ENCODE assay signal across 28 cellular contexts in genomic region chr15:59074607-59075006, GRCh38. TPM values are rescaled to one million over a fixed set of nuclear protein-coding genes. Genes with fewer than 3 reads are reported as not detected.
DNase-seq lines count a peak whose midpoint lies in the region; ATAC-seq and TF ChIP-seq lines count a peak whose summit lies in the region.
"Had no signal": no experiment of that assay in that cellular context is flagged by ENCODE, and none has a peak within 500 bp of the region (broad histone marks: within the 10 kb centered on the region; RNA-seq: fewer than 3 reads in every experiment).

No MANE protein-coding gene starts in this region.

- H3K4me2 ChIP-seq in H9 (ENCODE audit: insufficient read depth, insufficient read length, low read length), result no peak overlapping the region
- H3K4me2 ChIP-seq: PC-9 had no signal

- no peak overlapping the region for H3K56ac ChIP-seq in H9 (ENCODE audit: insufficient read length, low read depth, low read length)

- no peaks in the 10 kb centered on the region for H3K79me1 ChIP-seq in H9 (ENCODE audit: insufficient read depth, low read depth, low read length, poor library complexity, severe bottlenecking)

- TF ChIP-seq CTCF in H9 (conservative IDR thresholded peaks at IDR 0.05), result no peak

- no peak overlapping the region for H3K9ac ChIP-seq in H9 (ENCODE audit: extremely low read depth, insufficient read length, low read length)

- H3K4ac ChIP-seq in H9 (ENCODE audit: low read depth, low read length), result no peak overlapping the region

- no peak overlapping the region for H3K4me3 Mint-ChIP-seq in activated T-cell treated with anti-CD3 and anti-CD28 coated beads, Interleukin-2, amount 50 U/mL, for 24 hours
- no peak overlapping the region for H3K4me3 Mint-ChIP-seq in activated T-cell treated with anti-CD3 and anti-CD28 coated beads, Interleukin-2, amount 50 U/mL, for 72 hours
- no peak overlapping the region for H3K4me3 Mint-ChIP-seq in H9
- H3K4me3 Mint-ChIP-seq in activated CD8-positive, alpha-beta T cell treated with anti-CD3 and anti-CD28 coated beads, Interleukin-2, amount 10 ng/mL, durations not matched to agents 7 days and 5 days, result no peak overlapping the region
- H3K4me3 Mint-ChIP-seq in stimulated activated memory B cell treated with anti-CD40 and anti-IgM and Interleukin-4, amounts not matched to agents 10 μg/mL and 1 μg/mL and 100 μg/mL, for 72 hours, result no peak overlapping the region
- H3K4me3 Mint-ChIP-seq: naive thymus-derived CD8-positive, alpha-beta T cell had no signal

- peaks cover 80% of the 10 kb centered on the region for H3K36me3 Mint-ChIP-seq in activated T-cell treated with anti-CD3 and anti-CD28 coated beads, Interleukin-2, amount 50 U/mL, for 24 hours (ENCODE audit: low read depth)
- H3K36me3 Mint-ChIP-seq in activated T-cell treated with anti-CD3 and anti-CD28 coated beads, Interleukin-2, amount 50 U/mL, for 72 hours (ENCODE audit: insufficient read depth in 2 of 2), result peaks cover 5 to 10% of the 10 kb centered on the region in 2 donors
- H3K36me3 Mint-ChIP-seq in H9 (ENCODE audit: insufficient read depth in 1 of 3, low read depth in 3 of 3), result peaks cover 29 to 50% (median 46%) of the 10 kb centered on the region in 3 experiments
- peaks cover 55% of the 10 kb centered on the region for H3K36me3 Mint-ChIP-seq in activated CD8-positive, alpha-beta T cell treated with anti-CD3 and anti-CD28 coated beads, Interleukin-2, amount 10 ng/mL, durations not matched to agents 7 days and 5 days (ENCODE audit: low read depth)
- peaks cover 42% of the 10 kb centered on the region for H3K36me3 Mint-ChIP-seq in stimulated activated memory B cell treated with anti-CD40 and anti-IgM and Interleukin-4, amounts not matched to agents 10 μg/mL and 1 μg/mL and 100 μg/mL, for 72 hours

- no peaks in the 10 kb centered on the region for H3K79me2 ChIP-seq in H9 (ENCODE audit: insufficient read depth, low read length)

- no peaks in the 10 kb centered on the region for H3K27me3 Mint-ChIP-seq in activated T-cell treated with anti-CD3 and anti-CD28 coated beads, Interleukin-2, amount 50 U/mL, for 24 hours
- H3K27me3 Mint-ChIP-seq in activated T-cell treated with anti-CD3 and anti-CD28 coated beads, Interleukin-2, amount 50 U/mL, for 72 hours (ENCODE audit: low read depth), result no peaks in the 10 kb centered on the region
- H3K27me3 Mint-ChIP-seq in H9 (ENCODE audit: low read depth), result no peaks in the 10 kb centered on the region
- H3K27me3 Mint-ChIP-seq in activated CD8-positive, alpha-beta T cell treated with anti-CD3 and anti-CD28 coated beads, Interleukin-2, amount 10 ng/mL, durations not matched to agents 7 days and 5 days (ENCODE audit: low read depth), result no peaks in the 10 kb centered on the region
- no peaks in the 10 kb centered on the region for H3K27me3 Mint-ChIP-seq in stimulated activated memory B cell treated with anti-CD40 and anti-IgM and Interleukin-4, amounts not matched to agents 10 μg/mL and 1 μg/mL and 100 μg/mL, for 72 hours
- H3K27me3 Mint-ChIP-seq: naive thymus-derived CD8-positive, alpha-beta T cell had no signal

- no peak overlapping the region for H3K14ac ChIP-seq in H9 (ENCODE audit: insufficient read depth, low read length)

- no CpG with 5 or more reads among the region's 1 CpG for WGBS in H9 (ENCODE audit: extremely low coverage, insufficient read length, low lambda C conversion rate)

- H3K4me1 Mint-ChIP-seq in activated T-cell treated with anti-CD3 and anti-CD28 coated beads, Interleukin-2, amount 50 U/mL, for 24 hours (ENCODE audit: low read depth), result peaks cover 15% of the 10 kb centered on the region
- peaks cover 16% of the 10 kb centered on the region for H3K4me1 Mint-ChIP-seq in activated T-cell treated with anti-CD3 and anti-CD28 coated beads, Interleukin-2, amount 50 U/mL, for 72 hours (ENCODE audit: low read depth)
- H3K4me1 Mint-ChIP-seq in H9, result peaks cover 0 to 2% of the 10 kb centered on the region in 2 experiments; a peak in 2 of 4 replicates
- peaks cover 13% of the 10 kb centered on the region for H3K4me1 Mint-ChIP-seq in activated CD8-positive, alpha-beta T cell treated with anti-CD3 and anti-CD28 coated beads, Interleukin-2, amount 10 ng/mL, durations not matched to agents 7 days and 5 days (ENCODE audit: low read depth)
- no peaks in the 10 kb centered on the region for H3K4me1 Mint-ChIP-seq in stimulated activated memory B cell treated with anti-CD40 and anti-IgM and Interleukin-4, amounts not matched to agents 10 μg/mL and 1 μg/mL and 100 μg/mL, for 72 hours

- no peak overlapping the region for H2AFZ ChIP-seq in H9 (ENCODE audit: low read length)
- H2AFZ ChIP-seq: PC-9 had no signal

- no peak overlapping the region for H2BK5ac ChIP-seq in H9 (ENCODE audit: insufficient read length, low read length)

- no peak overlapping the region for H3T11ph ChIP-seq in H9 (ENCODE audit: low read length)

- H3K18ac ChIP-seq in H9 (ENCODE audit: insufficient read length, low read depth, low read length), result no peak overlapping the region

- no peak overlapping the region for H4K8ac ChIP-seq in H9 (replicated peaks; ENCODE audit: insufficient read length, low read depth, low read length)

- no peak overlapping the region for H2AK5ac ChIP-seq in H9 (ENCODE audit: insufficient read length, low read length)

- no peak overlapping the region for H4K91ac ChIP-seq in H9 (ENCODE audit: insufficient read length, low read depth, low read length)

- H2BK15ac ChIP-seq in H9 (ENCODE audit: low read depth, low read length), result no peak overlapping the region

- DNase-seq in activated T-cell treated with anti-CD3 and anti-CD28 coated beads, Interleukin-2, amount 50 U/mL, for 24 hours, result no peak
- no peak for DNase-seq in activated T-cell treated with anti-CD3 and anti-CD28 coated beads, Interleukin-2, amount 50 U/mL, for 72 hours
- DNase-seq in H9, result no peak
- DNase-seq in activated CD8-positive, alpha-beta T cell treated with anti-CD3 and anti-CD28 coated beads, Interleukin-2, amount 10 ng/mL, durations not matched to agents 7 days and 5 days, result no peak
- DNase-seq in SW 1271 (lab: John Stamatoyannopoulos, UW), result no peak
- DNase-seq: activated CD8-positive, alpha-beta memory T cell treated with anti-CD3 and anti-CD28 coated beads, Interleukin-2, amount 50 U/mL, for 48 hours; brain microvascular endothelial cell; effector memory CD4-positive, alpha-beta T cell; GF-D8; HCEC 1CT; KBM-7; mesenchymal stem cell; naive thymus-derived CD8-positive, alpha-beta T cell; NCI-H187; NCI-H226; NCI-H774; PC-9; right cardiac atrium; SIG-M5; stimulated activated CD4-positive, alpha-beta T cell treated with anti-CD3 and anti-CD28 coated beads, Interleukin-12 subunit alpha, Interleukin-12 subunit beta, amount 100 ng/mL, for 4 hours; stimulated activated CD8-positive, alpha-beta memory T cell treated with anti-CD3 and anti-CD28 coated beads, Interleukin-4, amount 100 ng/mL, for 48 hours; testis had no signal

- no peaks in the 10 kb centered on the region for H3K9me3 Mint-ChIP-seq in activated T-cell treated with anti-CD3 and anti-CD28 coated beads, Interleukin-2, amount 50 U/mL, for 24 hours
- H3K9me3 Mint-ChIP-seq in activated T-cell treated with anti-CD3 and anti-CD28 coated beads, Interleukin-2, amount 50 U/mL, for 72 hours, result no peaks in the 10 kb centered on the region
- H3K9me3 Mint-ChIP-seq in H9, result peaks cover 4 to 5% of the 10 kb centered on the region in 2 experiments; a peak in 3 of 5 replicates
- H3K9me3 Mint-ChIP-seq in activated CD8-positive, alpha-beta T cell treated with anti-CD3 and anti-CD28 coated beads, Interleukin-2, amount 10 ng/mL, durations not matched to agents 7 days and 5 days (ENCODE audit: insufficient read depth), result no peaks in the 10 kb centered on the region
- no peaks in the 10 kb centered on the region for H3K9me3 Mint-ChIP-seq in stimulated activated memory B cell treated with anti-CD40 and anti-IgM and Interleukin-4, amounts not matched to agents 10 μg/mL and 1 μg/mL and 100 μg/mL, for 72 hours
- H3K9me3 Mint-ChIP-seq: naive thymus-derived CD8-positive, alpha-beta T cell had no signal

- no peak overlapping the region for H2BK20ac ChIP-seq in H9 (ENCODE audit: low read depth, low read length, poor library complexity, severe bottlenecking)

- no peaks in the 10 kb centered on the region for H3K9me3 ChIP-seq in H9 (ENCODE audit: control insufficient read depth, low read depth, low read length)
- H3K9me3 ChIP-seq: esophagus muscularis mucosa, gastroesophageal sphincter, testis had no signal

- no peaks in the 10 kb centered on the region for H3K23me2 ChIP-seq in H9 (ENCODE audit: insufficient read length, low read depth, low read length, poor library complexity, severe bottlenecking)

- H3K23ac ChIP-seq in H9 (ENCODE audit: insufficient read length, low read depth, low read length), result no peak overlapping the region

- POLR2A ChIA-PET in activated CD8-positive, alpha-beta T cell treated with anti-CD3 and anti-CD28 coated beads, Interleukin-2, amount 10 ng/mL, durations not matched to agents 7 days and 5 days (lab: Charles Lee), result no interaction called here

- H2BK12ac ChIP-seq in H9 (ENCODE audit: insufficient read length, low read depth, low read length), result no peak overlapping the region

- H4K20me1 ChIP-seq in H9 (ENCODE audit: control insufficient read depth, insufficient read depth, insufficient read length), result no peaks in the 10 kb centered on the region

- no peaks in the 10 kb centered on the region for H3K4me1 ChIP-seq in H9 (ENCODE audit: insufficient read depth, low read length)
- H3K4me1 ChIP-seq: esophagus muscularis mucosa, gastroesophageal sphincter, testis had no signal

- H3K27ac Mint-ChIP-seq in activated T-cell treated with anti-CD3 and anti-CD28 coated beads, Interleukin-2, amount 50 U/mL, for 24 hours, result peak overlapping the region; percentile 86
- no peak overlapping the region for H3K27ac Mint-ChIP-seq in activated T-cell treated with anti-CD3 and anti-CD28 coated beads, Interleukin-2, amount 50 U/mL, for 72 hours
- peak overlapping the region in 2 of 3 experiments; percentile 72 to 87; a peak in 2 of 7 replicates for H3K27ac Mint-ChIP-seq in H9
- H3K27ac Mint-ChIP-seq in activated CD8-positive, alpha-beta T cell treated with anti-CD3 and anti-CD28 coated beads, Interleukin-2, amount 10 ng/mL, durations not matched to agents 7 days and 5 days, result peak overlapping the region; percentile 2
- peak overlapping the region; percentile 58 for H3K27ac Mint-ChIP-seq in stimulated activated memory B cell treated with anti-CD40 and anti-IgM and Interleukin-4, amounts not matched to agents 10 μg/mL and 1 μg/mL and 100 μg/mL, for 72 hours

- H4K5ac ChIP-seq in H9 (ENCODE audit: insufficient read length, low read depth, low read length), result no peak overlapping the region

- CTCF ChIA-PET in activated CD8-positive, alpha-beta T cell treated with anti-CD3 and anti-CD28 coated beads, Interleukin-2, amount 10 ng/mL, durations not matched to agents 7 days and 5 days (lab: Charles Lee), result interaction anchor here (0.7 to 1.5 kb wide), 7 partner anchors 8 to 419 kb away, joined by 3 to 9 read pairs (median 3); no protein-coding TSS in a partner anchor

- no peak overlapping the region for H2BK120ac ChIP-seq in H9 (ENCODE audit: low read depth, low read length, poor library complexity, severe bottlenecking)

- ATAC-seq in activated T-cell treated with anti-CD3 and anti-CD28 coated beads, Interleukin-2, amount 50 U/mL, for 72 hours (replicated peaks in 1 of 2), result no peak
- no peak for ATAC-seq in activated CD8-positive, alpha-beta T cell treated with anti-CD3 and anti-CD28 coated beads, Interleukin-2, amount 10 ng/mL, durations not matched to agents 7 days and 5 days
- no peak for ATAC-seq in stimulated activated memory B cell treated with anti-CD40 and anti-IgM and Interleukin-4, amounts not matched to agents 10 μg/mL and 1 μg/mL and 100 μg/mL, for 72 hours
- ATAC-seq in GM19395 (IDR thresholded peaks at IDR 0.05; ENCODE audit: unreplicated experiment) (no peak), HG03095 (IDR thresholded peaks at IDR 0.05; ENCODE audit: unreplicated experiment) (no peak)
- ATAC-seq: gastroesophageal sphincter; naive thymus-derived CD8-positive, alpha-beta T cell; right cardiac atrium had no signal

- H3K27ac ChIP-seq in H9 (ENCODE audit: insufficient read length, low read depth, low read length), result no peak overlapping the region
- H3K27ac ChIP-seq: brain microvascular endothelial cell, C4-2B, esophagus muscularis mucosa, gastroesophageal sphincter, PC-9, testis had no signal

- no peaks in the 10 kb centered on the region for H3K27me3 ChIP-seq in H9 (ENCODE audit: insufficient read depth, low read length)
- H3K27me3 ChIP-seq: brain microvascular endothelial cell, esophagus muscularis mucosa, gastroesophageal sphincter, testis had no signal

RNA-seq across cellular contexts. Expression of gene CCNB2, which starts 30.3 kb away (rescaled TPM):
- total RNA-seq in activated T-cell treated with anti-CD3 and anti-CD28 coated beads, Interleukin-2, amount 50 U/mL, for 72 hours, result 10 to 100 TPM; 65.9 to 77.8 TPM
- 119 and 122 TPM in 2 replicates for total RNA-seq in H9 (2021)
- 100 to 1,000 TPM; 107 to 112 TPM for total RNA-seq in activated CD8-positive, alpha-beta T cell treated with anti-CD3 and anti-CD28 coated beads, Interleukin-2, amount 10 ng/mL, durations not matched to agents 7 days and 5 days
